16 cellular contexts compared by ENCODE assay signal in genomic region chr12:71799105-71799504, GRCh38. TPM values are rescaled to one million over a fixed set of nuclear protein-coding genes. Genes with fewer than 3 reads are reported as not detected.
DNase-seq lines count a peak whose midpoint lies in the region; ATAC-seq and TF ChIP-seq lines count a peak whose summit lies in the region.
"Had no signal": no experiment of that assay in that cellular context is flagged by ENCODE, and none has a peak within 500 bp of the region (broad histone marks: within the 10 kb centered on the region; RNA-seq: fewer than 3 reads in every experiment).

No MANE protein-coding gene starts in this region.

- H3K27ac ChIP-seq in lower lobe of right lung: peak overlapping the region; percentile 25

- H3K4me1 Mint-ChIP-seq in dendritic cell treated with granulocyte-macrophage colony-stimulating factor and Interleukin-4, amounts not matched to agents 40 ng/mL and 50 ng/mL, for 4 days (ENCODE audit: low read depth): peaks cover 23% of the 10 kb centered on the region
- H3K4me1 Mint-ChIP-seq: activated CD4-positive, alpha-beta T cell treated with anti-CD3 and anti-CD28 coated beads, Interleukin-2, amount 10 ng/mL, durations not matched to agents 24 days and 14 days; immature natural killer cell; stimulated activated memory B cell treated with anti-CD40 and anti-IgM and Interleukin-4, amounts not matched to agents 10 μg/mL and 1 μg/mL and 100 μg/mL, for 72 hours had no signal

- no peak for TF ChIP-seq CTCF in lower lobe of right lung (IDR thresholded peaks at IDR 0.05)

- ATAC-seq in lower lobe of right lung: no peak
- ATAC-seq: activated naive CD4-positive, alpha-beta T cell treated with anti-CD3 and anti-CD28 coated beads, Interleukin-2, amount 50 U/mL, for 72 hours; K562; stimulated activated memory B cell treated with anti-CD40 and anti-IgM and Interleukin-4, amounts not matched to agents 10 μg/mL and 1 μg/mL and 100 μg/mL, for 72 hours had no signal

- H3K27me3 ChIP-seq in lower lobe of right lung (ENCODE audit: low read depth): no peaks in the 10 kb centered on the region

- H3K36me3 Mint-ChIP-seq in dendritic cell treated with granulocyte-macrophage colony-stimulating factor and Interleukin-4, amounts not matched to agents 40 ng/mL and 50 ng/mL, for 4 days (ENCODE audit: low read depth): no peaks in the 10 kb centered on the region
- H3K36me3 Mint-ChIP-seq: activated naive CD4-positive, alpha-beta T cell treated with anti-CD3 and anti-CD28 coated beads, Interleukin-2, amount 50 U/mL, for 72 hours; CD4-positive, CD25-positive, alpha-beta regulatory T cell; immature natural killer cell; stimulated activated memory B cell treated with anti-CD40 and anti-IgM and Interleukin-4, amounts not matched to agents 10 μg/mL and 1 μg/mL and 100 μg/mL, for 72 hours had no signal

- peak; percentile 73 for DNase-seq in EH (ENCODE audit: low read depth)
- DNase-seq in MV-4-11 (lab: John Stamatoyannopoulos, UW): peak; percentile 87
- DNase-seq in lower lobe of right lung: no peak
- DNase-seq in 8988T: no peak
- no peak for DNase-seq in activated T-cell treated with anti-CD3 and anti-CD28 coated beads, Interleukin-2, amount 50 U/mL, for 48 hours
- no peak for DNase-seq in NCI-H146 treated with DMSO at 0.1 percent for 48 hours (lab: John Stamatoyannopoulos, UW; ENCODE audit: unreplicated experiment)
- no peak for DNase-seq in NCI-H226
- DNase-seq: activated CD4-positive, alpha-beta T cell treated with anti-CD3 and anti-CD28 coated beads, Interleukin-2, amount 10 ng/mL, durations not matched to agents 24 days and 14 days; CD4-positive, CD25-positive, alpha-beta regulatory T cell; effector CD8-positive, alpha-beta T cell; immature natural killer cell; NCI-H510A treated with DMSO at 0.1 percent for 48 hours had no signal

- intact Hi-C loops in dendritic cell treated with granulocyte-macrophage colony-stimulating factor and Interleukin-4, amounts not matched to agents 40 ng/mL and 50 ng/mL, for 4 days (cut with micrococcal nuclease): loop anchor here (1.0 kb wide), 1 partner anchor 40 kb away; the partner anchor contains the start of gene TBC1D15
- intact Hi-C loops in lower lobe of right lung (cut with DNase I): no loop called here

- no peak overlapping the region for H3K4me3 Mint-ChIP-seq in dendritic cell treated with granulocyte-macrophage colony-stimulating factor and Interleukin-4, amounts not matched to agents 40 ng/mL and 50 ng/mL, for 4 days
- H3K4me3 Mint-ChIP-seq: activated CD4-positive, alpha-beta T cell treated with anti-CD3 and anti-CD28 coated beads, Interleukin-2, amount 10 ng/mL, durations not matched to agents 24 days and 14 days; CD4-positive, CD25-positive, alpha-beta regulatory T cell; immature natural killer cell; stimulated activated memory B cell treated with anti-CD40 and anti-IgM and Interleukin-4, amounts not matched to agents 10 μg/mL and 1 μg/mL and 100 μg/mL, for 72 hours had no signal

- no peaks in the 10 kb centered on the region for H3K27me3 Mint-ChIP-seq in dendritic cell treated with granulocyte-macrophage colony-stimulating factor and Interleukin-4, amounts not matched to agents 40 ng/mL and 50 ng/mL, for 4 days
- H3K27me3 Mint-ChIP-seq: CD4-positive, CD25-positive, alpha-beta regulatory T cell; stimulated activated memory B cell treated with anti-CD40 and anti-IgM and Interleukin-4, amounts not matched to agents 10 μg/mL and 1 μg/mL and 100 μg/mL, for 72 hours had no signal

- no peaks in the 10 kb centered on the region for H3K9me3 ChIP-seq in lower lobe of right lung

- peak overlapping the region; percentile 85 for H3K27ac Mint-ChIP-seq in dendritic cell treated with granulocyte-macrophage colony-stimulating factor and Interleukin-4, amounts not matched to agents 40 ng/mL and 50 ng/mL, for 4 days
- H3K27ac Mint-ChIP-seq: activated CD4-positive, alpha-beta T cell treated with anti-CD3 and anti-CD28 coated beads, Interleukin-2, amount 10 ng/mL, durations not matched to agents 24 days and 14 days; CD4-positive, CD25-positive, alpha-beta regulatory T cell; immature natural killer cell; stimulated activated memory B cell treated with anti-CD40 and anti-IgM and Interleukin-4, amounts not matched to agents 10 μg/mL and 1 μg/mL and 100 μg/mL, for 72 hours had no signal

- H3K36me3 ChIP-seq in lower lobe of right lung: no peaks in the 10 kb centered on the region

- no peak overlapping the region for H3K4me3 ChIP-seq in lower lobe of right lung
- H3K4me3 ChIP-seq: K562 had no signal

- peaks cover 7% of the 10 kb centered on the region for H3K4me1 ChIP-seq in lower lobe of right lung

- H3K9me3 Mint-ChIP-seq in dendritic cell treated with granulocyte-macrophage colony-stimulating factor and Interleukin-4, amounts not matched to agents 40 ng/mL and 50 ng/mL, for 4 days: peaks cover 17% of the 10 kb centered on the region
- H3K9me3 Mint-ChIP-seq: activated CD4-positive, alpha-beta T cell treated with anti-CD3 and anti-CD28 coated beads, Interleukin-2, amount 10 ng/mL, durations not matched to agents 24 days and 14 days; activated naive CD4-positive, alpha-beta T cell treated with anti-CD3 and anti-CD28 coated beads, Interleukin-2, amount 50 U/mL, for 72 hours; CD4-positive, CD25-positive, alpha-beta regulatory T cell; immature natural killer cell; stimulated activated memory B cell treated with anti-CD40 and anti-IgM and Interleukin-4, amounts not matched to agents 10 μg/mL and 1 μg/mL and 100 μg/mL, for 72 hours had no signal

RNA-seq across cellular contexts. Expression of gene TBC1D15, which starts 40.5 kb away (rescaled TPM):
- 66.5 TPM for total RNA-seq in lower lobe of right lung

RNA-seq across cellular contexts. Expression of gene RAB21, which starts 44.4 kb away (rescaled TPM):
- 67.1 TPM for total RNA-seq in lower lobe of right lung

Comparison
In these comparisons a context has a peak if more than half of its experiments do, and no peak if none do; other contexts are left out.
1. DNase-seq: peak in EH (single experiment) and MV-4-11 (single experiment); none in lower lobe of right lung (single experiment), 8988T (single experiment), activated T-cell treated with anti-CD3 and anti-CD28 coated beads, Interleukin-2, amount 50 U/mL, for 48 hours (0 of 2), NCI-H146 treated with DMSO at 0.1 percent for 48 hours (single experiment) and NCI-H226 (single experiment).